In genomic region chr10:997266-998022, GRCh38 we compare ENCODE assay signal across 36 cellular contexts. TPM values are rescaled to one million over a fixed set of nuclear protein-coding genes. Genes with fewer than 3 reads are reported as not detected.
"Had no signal": no experiment of that assay in that cellular context is flagged by ENCODE, and none has a peak within 500 bp of the region (broad histone marks: within the 10 kb centered on the region; RNA-seq: fewer than 3 reads in every experiment).

No MANE protein-coding gene starts in this region.

- H3K9me3 ChIP-seq: colonic mucosa, suprapubic skin had no signal

- H3K4me3 Mint-ChIP-seq: dendritic cell treated with granulocyte-macrophage colony-stimulating factor and Interleukin-4, amounts not matched to agents 40 ng/mL and 50 ng/mL, for 4 days; endodermal cell; naive thymus-derived CD8-positive, alpha-beta T cell; nephron progenitor cell; stimulated activated memory B cell treated with anti-CD40 and anti-IgM and Interleukin-4, amounts not matched to agents 10 μg/mL and 1 μg/mL and 100 μg/mL, for 72 hours; stimulated activated naive CD8-positive, alpha-beta T cell treated with anti-CD3 and anti-CD28 coated beads, Interleukin-15, amount 100 ng/mL, for 72 hours had no signal

- H3K4me1 ChIP-seq: colonic mucosa, esophagus muscularis mucosa, foreskin keratinocyte, gastroesophageal sphincter, heart left ventricle, left lung, psoas muscle, spleen, suprapubic skin, transverse colon, upper lobe of right lung, uterus had no signal

- H3K27ac Mint-ChIP-seq: dendritic cell treated with granulocyte-macrophage colony-stimulating factor and Interleukin-4, amounts not matched to agents 40 ng/mL and 50 ng/mL, for 4 days; endodermal cell; stimulated activated memory B cell treated with anti-CD40 and anti-IgM and Interleukin-4, amounts not matched to agents 10 μg/mL and 1 μg/mL and 100 μg/mL, for 72 hours; stimulated activated naive CD8-positive, alpha-beta T cell treated with anti-CD3 and anti-CD28 coated beads, Interleukin-15, amount 100 ng/mL, for 72 hours had no signal

- H3K4me3 ChIP-seq: colonic mucosa, esophagus muscularis mucosa, gastroesophageal sphincter, heart left ventricle, hepatocyte, left lung, psoas muscle, skin epidermis, spleen, suprapubic skin, transverse colon, upper lobe of right lung, uterus had no signal

- H3K9me3 Mint-ChIP-seq: stimulated activated naive CD8-positive, alpha-beta T cell treated with anti-CD3 and anti-CD28 coated beads, Interleukin-15, amount 100 ng/mL, for 72 hours had no signal

- DNase-seq: colonic mucosa; effector CD8-positive, alpha-beta T cell; endodermal cell; foreskin keratinocyte; heart left ventricle; kidney; left lung; mesenchymal stem cell; midbrain; naive thymus-derived CD8-positive, alpha-beta T cell; nephron progenitor cell; nucleus accumbens; posterior cingulate gyrus; psoas muscle; right cardiac atrium; spleen; stimulated activated CD4-positive, alpha-beta T cell treated with anti-CD3 and anti-CD28 coated beads, Interleukin-4, amount 100 ng/mL, for 4 hours; stimulated activated naive CD8-positive, alpha-beta T cell treated with anti-CD3 and anti-CD28 coated beads, Interleukin-15, amount 100 ng/mL, for 72 hours; transverse colon; upper lobe of right lung; uterus had no signal

- H3K36me3 ChIP-seq: uterus had no signal

- H3K4me1 Mint-ChIP-seq: endodermal cell, nephron progenitor cell had no signal

- ATAC-seq: foreskin keratinocyte; gastroesophageal sphincter; heart left ventricle; left lung; naive thymus-derived CD8-positive, alpha-beta T cell; psoas muscle; right cardiac atrium; stimulated activated memory B cell treated with anti-CD40 and anti-IgM and Interleukin-4, amounts not matched to agents 10 μg/mL and 1 μg/mL and 100 μg/mL, for 72 hours; stimulated activated naive CD8-positive, alpha-beta T cell treated with anti-CD3 and anti-CD28 coated beads, Interleukin-15, amount 100 ng/mL, for 72 hours; upper lobe of right lung had no signal

- H3K27me3 Mint-ChIP-seq: dendritic cell treated with granulocyte-macrophage colony-stimulating factor and Interleukin-4, amounts not matched to agents 40 ng/mL and 50 ng/mL, for 4 days; naive thymus-derived CD8-positive, alpha-beta T cell; stimulated activated memory B cell treated with anti-CD40 and anti-IgM and Interleukin-4, amounts not matched to agents 10 μg/mL and 1 μg/mL and 100 μg/mL, for 72 hours; stimulated activated naive CD8-positive, alpha-beta T cell treated with anti-CD3 and anti-CD28 coated beads, Interleukin-15, amount 100 ng/mL, for 72 hours had no signal

- H3K27me3 ChIP-seq: colonic mucosa, foreskin keratinocyte, gastroesophageal sphincter, heart left ventricle, hepatocyte, left lung, spleen, suprapubic skin, transverse colon, upper lobe of right lung, uterus had no signal

- H3K27ac ChIP-seq: colonic mucosa, esophagus muscularis mucosa, foreskin keratinocyte, gastroesophageal sphincter, heart left ventricle, hepatocyte, left lung, psoas muscle, skin epidermis, spleen, suprapubic skin, transverse colon, upper lobe of right lung, uterus had no signal

RNA-seq across cellular contexts. Expression of gene IDI2, which starts 28.2 kb away (rescaled TPM):
- total RNA-seq: colonic mucosa; endodermal cell; endothelial cell of umbilical vein; epithelial cell of proximal tubule; esophagus muscularis mucosa; fibroblast of lung; foreskin keratinocyte; gastroesophageal sphincter; kidney; left lung; lower leg skin; lung microvascular endothelial cell; mucosa of gallbladder; naive thymus-derived CD8-positive, alpha-beta T cell; osteocyte; renal cortical epithelial cell; spleen; suprapubic skin; transverse colon; upper lobe of right lung; uterus had no signal
- polyA plus RNA-seq: endothelial cell of umbilical vein; fibroblast of lung; foreskin keratinocyte; naive thymus-derived CD8-positive, alpha-beta T cell had no signal
